Comparison of ENCODE assay signal across 10 cellular contexts in the genomic region with DNA sequence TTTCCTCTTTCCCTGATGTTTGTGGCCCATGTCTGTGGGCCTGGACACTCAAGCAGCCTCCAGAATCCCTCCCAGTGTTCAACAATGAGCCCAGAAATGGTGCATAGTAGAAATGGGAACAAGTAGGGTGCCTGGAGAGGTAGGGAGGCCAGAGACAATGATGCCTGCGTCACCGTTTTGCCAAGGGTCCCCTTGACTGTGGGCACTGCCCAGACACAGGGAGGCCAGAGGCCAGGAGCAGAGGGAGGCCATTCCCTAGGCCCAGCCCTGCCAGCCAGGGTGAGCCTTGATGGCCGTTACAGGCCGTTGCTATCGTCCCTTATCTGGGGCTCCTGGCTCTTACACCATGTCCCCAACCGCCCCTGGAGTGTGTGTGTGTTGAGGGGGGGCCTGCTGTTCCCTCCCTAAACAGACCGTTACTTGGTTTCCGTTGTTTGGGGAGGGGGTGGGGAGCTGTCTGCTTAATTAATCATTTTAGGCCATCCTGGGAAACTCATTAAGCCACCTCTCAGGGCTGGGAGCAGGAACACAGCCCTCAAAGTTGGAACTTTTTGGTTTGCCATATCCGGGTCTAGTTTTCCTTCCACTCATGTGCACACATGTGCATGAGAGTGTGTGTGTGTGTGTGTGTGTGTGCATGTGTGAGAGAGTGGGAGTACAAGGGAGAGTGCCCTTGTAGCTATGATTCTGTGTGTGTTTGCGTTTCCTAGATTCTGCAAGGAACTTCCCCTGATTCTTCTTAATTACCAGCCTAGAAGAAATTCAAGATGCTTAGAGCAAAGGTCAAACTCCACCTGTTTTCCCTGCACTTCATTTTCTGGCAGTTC.
DNase-seq lines count a peak whose midpoint lies in the region; ATAC-seq, FAIRE-seq and TF ChIP-seq lines count a peak whose summit lies in the region.
"Had no signal": no experiment of that assay in that cellular context is flagged by ENCODE, and none has a peak within 500 bp of the region (broad histone marks: within the 10 kb centered on the region; RNA-seq: fewer than 3 reads in every experiment).

No MANE protein-coding gene starts in this region.

- POLR2A ChIA-PET in RWPE1 (lab: Yijun Ruan, JAX; ENCODE audit: low non-redundant PET) = interaction anchor here (0.7 kb wide), 1 partner anchor 244 kb away, joined by 3 read pairs; no protein-coding TSS in a partner anchor

- DNase-seq in RWPE1 (ENCODE audit: low spot score) = no peak
- peak; percentile 62 for DNase-seq in left ventricle myocardium inferior
- DNase-seq in NCI-H524 (lab: John Stamatoyannopoulos, UW) = no peak
- DNase-seq in brain microvascular endothelial cell = no peak
- no peak for DNase-seq in foreskin melanocyte
- DNase-seq: activated effector memory CD4-positive, alpha-beta T cell treated with Interleukin-2 at 50 U/mL for 16 hours; naive thymus-derived CD4-positive, alpha-beta T cell had no signal

- CTCF ChIA-PET in RWPE1 (lab: Yijun Ruan, JAX) = interaction anchor here (0.6 kb wide), 1 partner anchor 590 kb away, joined by 3 read pairs; no protein-coding TSS in a partner anchor

- no peak for ATAC-seq in HG03432 (IDR thresholded peaks at IDR 0.05; ENCODE audit: unreplicated experiment)
- ATAC-seq: naive thymus-derived CD4-positive, alpha-beta T cell had no signal

- TF ChIP-seq CTCF in RWPE1 (conservative IDR thresholded peaks at IDR 0.05; ENCODE audit: low read depth) (no peak), left ventricle myocardium inferior (IDR thresholded peaks at IDR 0.05; ENCODE audit: borderline replicate concordance) (no peak), brain microvascular endothelial cell (IDR thresholded peaks at IDR 0.05; ENCODE audit: low read depth, low read length, missing control alignments) (no peak)

- H3K9me3 ChIP-seq in left ventricle myocardium inferior (replicated peaks) = no peaks in the 10 kb centered on the region

- FAIRE-seq in G401.6 (lab: Jason Lieb, UNC) = peak; percentile 59

- no peak overlapping the region for H3K9ac ChIP-seq in rectal smooth muscle tissue (ENCODE audit: low read length)

- H3K4me3 ChIP-seq in left ventricle myocardium inferior = no peak overlapping the region
- no peak overlapping the region for H3K4me3 ChIP-seq in rectal smooth muscle tissue (ENCODE audit: low read length)
- H3K4me3 ChIP-seq in brain microvascular endothelial cell (ENCODE audit: low read depth, low read length) = no peak overlapping the region

- intact Hi-C loops in left ventricle myocardium inferior (cut with micrococcal nuclease) = loop anchor here (10.0 kb wide), 1 partner anchor 63 kb away; no protein-coding TSS in a partner anchor

- in situ Hi-C loops in brain microvascular endothelial cell (cut with HindIII; ENCODE audit: low pct_ligation_motif_present, low sequenced_read_pairs) = no loop called here

- H3K4me1 ChIP-seq in left ventricle myocardium inferior (peaks cover 100% of the 10 kb centered on the region), rectal smooth muscle tissue (ENCODE audit: control insufficient read depth, insufficient read depth, low read length) (peaks cover 66% of the 10 kb centered on the region)

- H3K27me3 ChIP-seq in left ventricle myocardium inferior (ENCODE audit: low read depth) (no peaks in the 10 kb centered on the region), rectal smooth muscle tissue (ENCODE audit: control insufficient read depth, insufficient read depth, low read length) (no peaks in the 10 kb centered on the region), brain microvascular endothelial cell (replicated peaks) (no peaks in the 10 kb centered on the region)

- H3K27ac ChIP-seq in RWPE1 (peak overlapping the region; percentile 85), left ventricle myocardium inferior (replicated peaks) (peak overlapping the region; percentile 92), rectal smooth muscle tissue (ENCODE audit: low read depth, low read length) (peak overlapping the region; percentile 87), brain microvascular endothelial cell (no peak overlapping the region)

- no peaks in the 10 kb centered on the region for H3K36me3 ChIP-seq in left ventricle myocardium inferior
- H3K36me3 ChIP-seq in rectal smooth muscle tissue (ENCODE audit: control insufficient read depth, insufficient read depth, low read length) = no peaks in the 10 kb centered on the region
- no peaks in the 10 kb centered on the region for H3K36me3 ChIP-seq in brain microvascular endothelial cell (replicated peaks)
